Comparison of ENCODE assay signal across 9 cellular contexts in the genomic region with DNA sequence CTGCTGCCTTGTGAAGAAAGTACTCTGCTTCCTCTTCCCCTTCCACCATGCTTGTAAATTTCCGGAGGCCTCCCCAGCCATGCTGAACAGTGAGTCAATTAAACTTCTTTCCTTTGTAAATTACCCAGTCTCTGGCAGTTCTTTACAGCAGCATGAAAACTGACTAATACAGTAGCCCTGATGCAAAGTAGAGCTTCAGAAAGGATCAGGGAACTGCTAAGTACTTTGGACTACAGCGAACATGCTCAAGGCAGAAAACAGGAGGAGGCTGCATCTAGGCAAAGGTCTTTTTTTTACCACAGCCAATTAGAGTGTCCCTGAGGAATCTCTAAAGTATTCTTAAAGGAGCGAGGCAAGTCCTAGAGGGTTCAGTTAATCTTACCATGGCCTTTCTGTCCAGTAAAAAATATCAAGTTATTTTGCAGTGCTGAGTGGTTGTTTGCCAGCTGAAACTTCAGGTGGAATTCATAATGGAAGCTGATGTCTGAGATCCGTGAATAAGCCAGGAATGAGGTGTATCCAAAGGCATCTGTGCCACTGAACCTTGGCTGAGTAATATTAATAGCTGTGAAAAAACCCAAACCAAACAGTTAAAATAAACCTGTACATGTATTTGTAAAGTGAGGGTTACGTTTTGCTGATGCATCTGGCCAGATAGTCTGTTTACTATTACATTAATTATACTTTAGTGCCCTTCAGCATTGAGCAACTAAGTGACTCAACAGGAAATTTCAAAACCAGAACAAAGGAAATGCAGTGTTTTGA.
A peak's percentile ranks its signal among the peaks of the same experiment; 100 is the strongest.
DNase-seq lines count a peak whose midpoint lies in the region; ATAC-seq, FAIRE-seq and TF ChIP-seq lines count a peak whose summit lies in the region.
"Had no signal": no experiment of that assay in that cellular context is flagged by ENCODE, and none has a peak within 500 bp of the region (broad histone marks: within the 10 kb centered on the region; RNA-seq: fewer than 3 reads in every experiment).

No MANE protein-coding gene starts in this region.

- no peaks in the 10 kb centered on the region for H3K36me3 ChIP-seq in ACC112 (ENCODE audit: insufficient read depth, low read length)
- H3K36me3 ChIP-seq in Loucy (ENCODE audit: insufficient read depth, low read length): no peaks in the 10 kb centered on the region
- H3K36me3 ChIP-seq in astrocyte (ENCODE audit: insufficient read depth, low read length): no peaks in the 10 kb centered on the region

- peak; percentile 90 for DNase-seq in astrocyte (ENCODE audit: low read depth)
- no peak for DNase-seq in left lobe of liver (ENCODE audit: low spot score)
- no peak for DNase-seq in activated CD4-positive, CD25-positive, alpha-beta regulatory T cell (lab: John Stamatoyannopoulos, UW)
- DNase-seq in amygdala (lab: John Stamatoyannopoulos, UW): no peak
- no peak for DNase-seq in stimulated activated CD4-positive, alpha-beta T cell treated with anti-CD3 and anti-CD28 coated beads, Interleukin-4, amount 100 ng/mL, for 1 hour

- H3K27ac ChIP-seq in ACC112 (ENCODE audit: low read depth, low read length): peak overlapping the region; percentile 97
- H3K27ac ChIP-seq in astrocyte (ENCODE audit: low read depth, low read length): peak overlapping the region; percentile 80
- H3K27ac ChIP-seq: parathyroid adenoma had no signal

- no peaks in the 10 kb centered on the region for H3K9me3 ChIP-seq in Loucy (ENCODE audit: insufficient read depth, low read depth, low read length)
- H3K9me3 ChIP-seq in astrocyte (ENCODE audit: insufficient read depth, low read depth, low read length): no peaks in the 10 kb centered on the region

- H3K9ac ChIP-seq in Loucy (ENCODE audit: low read depth, low read length, poor library complexity, severe bottlenecking) (no peak overlapping the region), astrocyte (ENCODE audit: low read length) (peak overlapping the region; percentile 60)
- H3K9ac ChIP-seq: parathyroid adenoma had no signal

- H3K27ac Mint-ChIP-seq in astrocyte (ENCODE audit: unreplicated experiment): peak overlapping the region; percentile 87

- no peaks in the 10 kb centered on the region for H3F3A ChIP-seq in Loucy (ENCODE audit: low read depth)

- peak; percentile 93 for FAIRE-seq in astrocyte (lab: Jason Lieb, UNC)

- no peaks in the 10 kb centered on the region for H3K27me3 Mint-ChIP-seq in astrocyte (ENCODE audit: low read depth, unreplicated experiment)

- peak overlapping the region; percentile 7 for H3K4me3 Mint-ChIP-seq in astrocyte (ENCODE audit: unreplicated experiment)

- no peaks in the 10 kb centered on the region for H3K27me3 ChIP-seq in ACC112 (ENCODE audit: insufficient read depth, low read length)
- H3K27me3 ChIP-seq in Loucy (ENCODE audit: insufficient read depth, low read length, poor library complexity, severe bottlenecking): no peaks in the 10 kb centered on the region
- no peaks in the 10 kb centered on the region for H3K27me3 ChIP-seq in astrocyte (ENCODE audit: insufficient read depth, low read length)

- H3K9me2 ChIP-seq in Loucy (replicated peaks; ENCODE audit: low read depth, low read length): no peaks in the 10 kb centered on the region

- H3K36me3 Mint-ChIP-seq in astrocyte (ENCODE audit: low read depth, unreplicated experiment): no peaks in the 10 kb centered on the region

- peak overlapping the region; percentile 58 for H3K4me2 ChIP-seq in Loucy (ENCODE audit: low read depth, low read length, poor library complexity, severe bottlenecking)
- H3K4me2 ChIP-seq in astrocyte (ENCODE audit: low read length): peak overlapping the region; percentile 67

- H3K9me3 Mint-ChIP-seq in astrocyte (ENCODE audit: unreplicated experiment): no peaks in the 10 kb centered on the region

- ATAC-seq in left lobe of liver (peak; percentile 81), GM21717 (IDR thresholded peaks at IDR 0.05; ENCODE audit: unreplicated experiment) (no peak)

- peaks cover 29% of the 10 kb centered on the region for H3K4me1 Mint-ChIP-seq in astrocyte (ENCODE audit: low read depth, unreplicated experiment)

- H2AFZ ChIP-seq in ACC112 (ENCODE audit: low read length, unreplicated experiment) (peak overlapping the region; percentile 5), Loucy (ENCODE audit: low read length) (no peak overlapping the region), astrocyte (ENCODE audit: low read depth, low read length) (peak overlapping the region; percentile 27)
- H2AFZ ChIP-seq: parathyroid adenoma had no signal

- H4K20me1 ChIP-seq in Loucy (ENCODE audit: insufficient read depth, low read length, poor library complexity, severe bottlenecking): no peaks in the 10 kb centered on the region
- H4K20me1 ChIP-seq in astrocyte (ENCODE audit: insufficient read depth, low read length): no peaks in the 10 kb centered on the region

- TF ChIP-seq CTCF in Loucy (conservative IDR thresholded peaks at IDR 0.05; ENCODE audit: low read length) (no peak), astrocyte (IDR thresholded peaks at IDR 0.05; ENCODE audit: insufficient read depth, low read depth, low read length) (no peak)

- H3K4me3 ChIP-seq in ACC112 (ENCODE audit: low read depth, low read length) (peak overlapping the region; percentile 59), Loucy (ENCODE audit: low read length, poor library complexity, severe bottlenecking) (peak overlapping the region; percentile 31), astrocyte (ENCODE audit: insufficient read depth, low read depth, low read length) (no peak overlapping the region)

- H3K4me1 ChIP-seq in ACC112 (ENCODE audit: control insufficient read depth, insufficient read depth, low read length, unreplicated experiment) (peaks cover 54% of the 10 kb centered on the region), Loucy (ENCODE audit: insufficient read depth, low read length, poor library complexity, severe bottlenecking) (peaks cover 20% of the 10 kb centered on the region), astrocyte (ENCODE audit: insufficient read depth, low read length) (peaks cover 26% of the 10 kb centered on the region)
- H3K4me1 ChIP-seq: parathyroid adenoma had no signal

- no peaks in the 10 kb centered on the region for H3K79me2 ChIP-seq in ACC112 (ENCODE audit: control insufficient read depth, insufficient read depth, low read length, unreplicated experiment)
- no peaks in the 10 kb centered on the region for H3K79me2 ChIP-seq in Loucy (ENCODE audit: insufficient read depth, low read length)
- no peaks in the 10 kb centered on the region for H3K79me2 ChIP-seq in astrocyte (ENCODE audit: insufficient read depth, low read length)
- H3K79me2 ChIP-seq: parathyroid adenoma had no signal
